In the genomic region with DNA sequence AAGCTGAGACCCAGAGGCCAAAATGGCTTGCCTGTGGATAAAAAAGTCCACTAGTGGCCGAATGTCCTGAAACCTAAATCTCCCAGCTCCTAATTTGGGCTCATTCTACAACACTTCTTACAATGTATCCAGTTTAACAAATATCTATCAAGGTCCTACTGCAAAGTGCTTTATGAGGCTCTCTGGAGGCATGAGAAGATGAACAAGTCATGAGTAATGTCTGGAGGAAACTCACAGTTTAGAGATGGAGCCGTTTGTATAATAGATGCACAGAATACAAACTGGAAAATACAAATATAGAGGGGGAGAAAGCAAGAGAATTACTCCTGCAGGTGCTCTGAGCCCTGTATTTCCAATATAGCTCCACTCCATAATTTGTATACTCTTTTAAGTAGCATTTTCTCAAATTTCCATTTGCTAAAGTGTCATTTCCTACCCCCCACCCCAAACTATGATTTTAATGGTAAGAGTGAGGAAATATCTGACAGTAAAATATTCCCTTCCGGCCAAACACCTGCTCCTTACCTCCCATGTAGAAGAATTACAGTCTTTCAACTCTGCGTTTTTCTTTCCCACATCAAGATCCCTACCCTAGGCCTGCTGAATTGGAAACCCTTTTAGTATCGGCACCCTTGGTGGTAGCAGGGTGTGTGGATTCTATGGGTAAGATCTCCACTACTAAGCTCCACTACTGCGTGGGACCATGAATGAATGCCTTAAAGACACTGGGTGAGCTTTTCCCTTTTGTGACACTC, we compare ENCODE assay signal across 30 cellular contexts. TPM values are rescaled to one million over a fixed set of nuclear protein-coding genes. Genes with fewer than 3 reads are reported as not detected.
"Had no signal": no experiment of that assay in that cellular context is flagged by ENCODE, and none has a peak within 500 bp of the region (broad histone marks: within the 10 kb centered on the region; RNA-seq: fewer than 3 reads in every experiment).

No MANE protein-coding gene starts in this region.

- H3K36me3 Mint-ChIP-seq: activated naive CD4-positive, alpha-beta T cell treated with anti-CD3 and anti-CD28 coated beads, Interleukin-2, amount 50 U/mL, for 72 hours; WTC11 had no signal

- H3K4me3 Mint-ChIP-seq: activated CD4-positive, alpha-beta T cell treated with anti-CD3 and anti-CD28 coated beads for 36 hours; activated CD4-positive, alpha-beta T cell treated with anti-CD3 and anti-CD28 coated beads, Interleukin-2, amount 10 ng/mL, durations not matched to agents 7 days and 5 days; activated CD8-positive, alpha-beta T cell treated with anti-CD3 and anti-CD28 coated beads, Interleukin-2, amount 10 ng/mL, durations not matched to agents 7 days and 5 days; activated naive CD4-positive, alpha-beta T cell treated with anti-CD3 and anti-CD28 coated beads for 36 hours; activated T-cell treated with anti-CD3 and anti-CD28 coated beads, Interleukin-2, amount 50 U/mL, for 24 hours; T-helper 1 cell treated with Interleukin-12 subunit alpha and Interleukin-12 subunit beta and Interleukin-4 antibody, amounts not matched to agents 30 μg/mL and 1 μg/mL, for 36 hours; T-helper 2 cell treated with Interferon-gamma antibody and Interleukin-4, amounts not matched to agents 5 μg/mL and 100 μg/mL, for 36 hours; WTC11 had no signal

- H3K4me1 Mint-ChIP-seq: activated CD4-positive, alpha-beta T cell treated with anti-CD3 and anti-CD28 coated beads, Interleukin-2, amount 10 ng/mL, durations not matched to agents 7 days and 5 days had no signal

- H3K4me2 ChIP-seq: PC-9 had no signal

- H3K27ac Mint-ChIP-seq: activated CD4-positive, alpha-beta T cell treated with anti-CD3 and anti-CD28 coated beads for 36 hours; activated CD4-positive, alpha-beta T cell treated with anti-CD3 and anti-CD28 coated beads, Interleukin-2, amount 10 ng/mL, durations not matched to agents 7 days and 5 days; activated CD8-positive, alpha-beta T cell treated with anti-CD3 and anti-CD28 coated beads, Interleukin-2, amount 10 ng/mL, durations not matched to agents 7 days and 5 days; activated naive CD4-positive, alpha-beta T cell treated with anti-CD3 and anti-CD28 coated beads for 36 hours; activated naive CD4-positive, alpha-beta T cell treated with anti-CD3 and anti-CD28 coated beads, Interleukin-2, amount 50 U/mL, for 72 hours; activated T-cell treated with anti-CD3 and anti-CD28 coated beads, Interleukin-2, amount 50 U/mL, for 24 hours; activated T-helper 2 cell treated with anti-CD3 and anti-CD28 coated beads, Interferon-gamma antibody, Interleukin-2, Interleukin-4, amounts not matched to agents 10 μg/mL and 5 μg/mL and 100 μg/mL, durations not matched to agents 14 hours and 24 hours and 36 hours; T-helper 1 cell treated with Interleukin-12 subunit alpha and Interleukin-12 subunit beta and Interleukin-4 antibody, amounts not matched to agents 30 μg/mL and 1 μg/mL, for 36 hours; T-helper 2 cell treated with Interferon-gamma antibody and Interleukin-4, amounts not matched to agents 5 μg/mL and 100 μg/mL, for 36 hours; WTC11 had no signal

- H3K36me3 ChIP-seq: adrenal gland, breast epithelium had no signal

- DNase-seq: activated CD4-positive, alpha-beta T cell treated with anti-CD3 and anti-CD28 coated beads for 36 hours; activated CD4-positive, alpha-beta T cell treated with anti-CD3 and anti-CD28 coated beads, Interleukin-2, amount 10 ng/mL, durations not matched to agents 7 days and 5 days; activated CD4-positive, alpha-beta T cell treated with anti-CD3 and anti-CD28 coated beads, Interleukin-2, amount 50 U/mL, for 48 hours; activated CD8-positive, alpha-beta T cell treated with anti-CD3 and anti-CD28 coated beads, Interleukin-2, amount 10 ng/mL, durations not matched to agents 7 days and 5 days; activated gamma-delta T cell; activated naive CD4-positive, alpha-beta T cell treated with anti-CD3 and anti-CD28 coated beads for 36 hours; activated T-cell treated with anti-CD3 and anti-CD28 coated beads, Interleukin-2, amount 50 U/mL, for 24 hours; adrenal gland; body of pancreas; Karpas-422; NCI-H1105; NCI-H1417 treated with DMSO at 0.1 percent for 48 hours; NCI-H1694; NCI-H1930; NCI-H2081 treated with DMSO at 0.1 percent for 48 hours; NCI-H510A; NCI-H526; NCI-H748 treated with DMSO at 0.1 percent for 48 hours; NK-92 treated with Interleukin-12 subunit alpha and Interleukin-12 subunit beta, amount 100 ng/mL, for 24 hours; PC-9; Right ventricle myocardium superior had no signal

- H3K4me3 ChIP-seq: adrenal gland, body of pancreas, breast epithelium, K562, PC-9 had no signal

- ATAC-seq: activated CD4-positive, alpha-beta T cell treated with anti-CD3 and anti-CD28 coated beads for 36 hours; activated CD4-positive, CD25-positive, alpha-beta regulatory T cell treated with anti-CD3 and anti-CD28 coated beads, Interleukin-2, amount 50 U/mL, for 24 hours; activated CD8-positive, alpha-beta T cell treated with anti-CD3 and anti-CD28 coated beads, Interleukin-2, amount 10 ng/mL, durations not matched to agents 7 days and 5 days; activated naive CD4-positive, alpha-beta T cell treated with anti-CD3 and anti-CD28 coated beads, Interleukin-2, amount 50 U/mL, for 72 hours; body of pancreas; K562; WTC11 had no signal

- H2AFZ ChIP-seq: PC-9 had no signal

- H3K4me1 ChIP-seq: adrenal gland had no signal

- H3K9me3 Mint-ChIP-seq: activated CD4-positive, alpha-beta T cell treated with anti-CD3 and anti-CD28 coated beads, Interleukin-2, amount 10 ng/mL, durations not matched to agents 7 days and 5 days; activated naive CD4-positive, alpha-beta T cell treated with anti-CD3 and anti-CD28 coated beads for 36 hours; activated naive CD4-positive, alpha-beta T cell treated with anti-CD3 and anti-CD28 coated beads, Interleukin-2, amount 50 U/mL, for 72 hours; activated T-cell treated with anti-CD3 and anti-CD28 coated beads, Interleukin-2, amount 50 U/mL, for 24 hours; activated T-helper 2 cell treated with anti-CD3 and anti-CD28 coated beads, Interferon-gamma antibody, Interleukin-2, Interleukin-4, amounts not matched to agents 10 μg/mL and 5 μg/mL and 100 μg/mL, durations not matched to agents 14 hours and 24 hours and 36 hours; T-helper 1 cell treated with Interleukin-12 subunit alpha and Interleukin-12 subunit beta and Interleukin-4 antibody, amounts not matched to agents 30 μg/mL and 1 μg/mL, for 36 hours; T-helper 2 cell treated with Interferon-gamma antibody and Interleukin-4, amounts not matched to agents 5 μg/mL and 100 μg/mL, for 36 hours; WTC11 had no signal

- H3K9me3 ChIP-seq: adrenal gland, body of pancreas, breast epithelium had no signal

- H3K27ac ChIP-seq: adrenal gland, body of pancreas, PC-9 had no signal

RNA-seq across cellular contexts. Expression of a gene that starts 3.3 kb away (rescaled TPM):
- total RNA-seq: activated CD4-positive, alpha-beta T cell treated with anti-CD3 and anti-CD28 coated beads for 36 hours; activated CD4-positive, alpha-beta T cell treated with anti-CD3 and anti-CD28 coated beads, Interleukin-2, amount 10 ng/mL, durations not matched to agents 7 days and 5 days; activated CD8-positive, alpha-beta T cell treated with anti-CD3 and anti-CD28 coated beads, Interleukin-2, amount 10 ng/mL, durations not matched to agents 7 days and 5 days; activated naive CD4-positive, alpha-beta T cell treated with anti-CD3 and anti-CD28 coated beads for 36 hours; activated naive CD4-positive, alpha-beta T cell treated with anti-CD3 and anti-CD28 coated beads, Interleukin-2, amount 50 U/mL, for 72 hours; activated T-helper 2 cell treated with anti-CD3 and anti-CD28 coated beads, Interferon-gamma antibody, Interleukin-2, Interleukin-4, amounts not matched to agents 10 μg/mL and 5 μg/mL and 100 μg/mL, durations not matched to agents 14 hours and 24 hours and 36 hours; K562; MCF 10A; PC-9 had no signal
- polyA plus RNA-seq: K562 had no signal
